ENCODE assay signal across 10 cellular contexts in the genomic region with DNA sequence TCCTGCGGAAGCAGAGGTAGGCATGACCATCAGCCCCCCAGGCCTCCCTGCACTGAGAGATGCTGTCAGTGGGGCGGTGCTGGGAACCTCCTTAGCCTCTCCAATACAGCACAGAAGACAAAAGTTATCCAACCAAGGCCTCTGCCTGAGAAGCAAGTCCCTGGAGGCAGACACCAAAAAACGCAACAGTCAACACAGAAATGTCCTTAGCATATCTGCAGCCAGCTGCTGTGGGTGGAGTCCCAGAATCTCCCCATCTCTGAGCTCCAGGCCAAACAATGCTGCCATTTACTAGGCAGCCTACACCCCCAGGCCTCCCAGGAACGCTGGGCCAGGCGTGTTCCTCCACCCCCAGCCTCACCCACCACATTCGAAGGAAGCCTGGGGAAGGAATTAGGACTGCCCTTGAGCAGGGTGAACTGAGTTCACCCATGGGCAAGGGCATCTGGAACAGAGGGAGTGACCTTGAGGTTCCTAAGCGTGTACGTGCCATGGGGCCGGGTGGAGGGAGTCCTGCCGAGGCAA. TPM values are rescaled to one million over a fixed set of nuclear protein-coding genes. Genes with fewer than 3 reads are reported as not detected.
DNase-seq lines count a peak whose midpoint lies in the region; ATAC-seq and TF ChIP-seq lines count a peak whose summit lies in the region.
"Had no signal": no experiment of that assay in that cellular context is flagged by ENCODE, and none has a peak within 500 bp of the region (broad histone marks: within the 10 kb centered on the region; RNA-seq: fewer than 3 reads in every experiment).

No MANE protein-coding gene starts in this region.

- H3K4me1 ChIP-seq in OCI-LY1 (ENCODE audit: insufficient read depth, low read length, severe bottlenecking), result peaks cover 58% of the 10 kb centered on the region
- peaks cover 0 to 37% (median 13%) of the 10 kb centered on the region in 12 donors for H3K4me1 ChIP-seq in heart left ventricle
- no peaks in the 10 kb centered on the region for H3K4me1 ChIP-seq in tibial artery

- TF ChIP-seq POLR2A in heart left ventricle (IDR thresholded peaks at IDR 0.05), result no peak

- H3K36me3 ChIP-seq in OCI-LY1 (ENCODE audit: insufficient read depth, low read length), result peaks cover 17% of the 10 kb centered on the region; the same call in 1 of the 2 replicates
- H3K36me3 ChIP-seq in heart left ventricle, result peaks cover 0 to 34% (median 0%) of the 10 kb centered on the region in 9 donors
- no peaks in the 10 kb centered on the region for H3K36me3 ChIP-seq in tibial artery

- ATAC-seq in heart left ventricle, result peak; percentile 22 to 84 (median 82)
- ATAC-seq: lower lobe of right lung had no signal

- H3K9me3 ChIP-seq in OCI-LY1 (ENCODE audit: low read length) (no peaks in the 10 kb centered on the region), heart left ventricle (no peaks in the 10 kb centered on the region), tibial artery (no peaks in the 10 kb centered on the region)
- H3K9me3 ChIP-seq: lower lobe of right lung had no signal

- no peak for TF ChIP-seq CTCF in OCI-LY1 (IDR thresholded peaks at IDR 0.05; ENCODE audit: low read length)
- TF ChIP-seq CTCF in heart left ventricle (IDR thresholded peaks at IDR 0.05), result no peak
- no peak for TF ChIP-seq CTCF in type B pancreatic cell (conservative IDR thresholded peaks at IDR 0.05)
- TF ChIP-seq CTCF in tibial artery (IDR thresholded peaks at IDR 0.05), result no peak

- H3K4me1 Mint-ChIP-seq in activated naive CD4-positive, alpha-beta T cell treated with anti-CD3 and anti-CD28 coated beads, Interleukin-2, amount 50 U/mL, for 24 hours, result peaks cover 91% of the 10 kb centered on the region
- H3K4me1 Mint-ChIP-seq in type B pancreatic cell (ENCODE audit: unreplicated experiment), result peaks cover 28% of the 10 kb centered on the region

- H3K4me3 Mint-ChIP-seq in activated naive CD4-positive, alpha-beta T cell treated with anti-CD3 and anti-CD28 coated beads, Interleukin-2, amount 50 U/mL, for 24 hours, result no peak overlapping the region
- H3K4me3 Mint-ChIP-seq in type B pancreatic cell, result no peak overlapping the region

- H2AFZ ChIP-seq in OCI-LY1 (ENCODE audit: low read length), result no peak overlapping the region

- no peaks in the 10 kb centered on the region for H3K27me3 Mint-ChIP-seq in activated naive CD4-positive, alpha-beta T cell treated with anti-CD3 and anti-CD28 coated beads, Interleukin-2, amount 50 U/mL, for 24 hours
- H3K27me3 Mint-ChIP-seq in type B pancreatic cell, result no peaks in the 10 kb centered on the region

- H3F3A ChIP-seq in OCI-LY1 (ENCODE audit: insufficient read depth, low read length), result no peaks in the 10 kb centered on the region

- H3K79me2 ChIP-seq in OCI-LY1 (ENCODE audit: insufficient read depth, low read length), result no peaks in the 10 kb centered on the region

- no peaks in the 10 kb centered on the region for H4K20me1 ChIP-seq in OCI-LY1 (ENCODE audit: insufficient read depth, low read length)

- no peak for DNase-seq in activated naive CD4-positive, alpha-beta T cell treated with Interleukin-2 at 50 U/mL for 16 hours
- DNase-seq in heart left ventricle (peak in 4 of 5 donors; percentile 50 to 67 (median 58)), type B pancreatic cell (ENCODE audit: extremely low spot score, unreplicated experiment) (no peak), GM19240 (ENCODE audit: insufficient read length, low spot score) (no peak), tibial artery (no peak)
- no peak for DNase-seq in activated CD8-positive, alpha-beta memory T cell treated with anti-CD3 and anti-CD28 coated beads for 24 hours
- DNase-seq: lower lobe of right lung; stimulated activated naive CD4-positive, alpha-beta T cell treated with Interleukin-2 at 50 U/mL for 16 hours had no signal

- no peaks in the 10 kb centered on the region for H3K36me3 Mint-ChIP-seq in activated naive CD4-positive, alpha-beta T cell treated with anti-CD3 and anti-CD28 coated beads, Interleukin-2, amount 50 U/mL, for 24 hours
- no peaks in the 10 kb centered on the region for H3K36me3 Mint-ChIP-seq in type B pancreatic cell

- H3K9ac ChIP-seq in OCI-LY1 (ENCODE audit: low read length), result no peak overlapping the region; the same call in 1 of the 2 replicates

- intact Hi-C loops in heart left ventricle (cut with DNase I) (no loop called here), tibial artery (cut with DNase I; ENCODE audit: low total_unique reads) (no loop called here)

- H3K4me3 ChIP-seq in OCI-LY1 (ENCODE audit: low read depth, low read length, poor library complexity, severe bottlenecking) (no peak overlapping the region), heart left ventricle (no peak overlapping the region), tibial artery (no peak overlapping the region)
- H3K4me3 ChIP-seq: lower lobe of right lung had no signal

- WGBS in heart left ventricle, 4 donors, result 44 to 67% (median 55%) methylated on average over 6 to 10 of the region's 10 CpGs

- peak overlapping the region; percentile 89 for H3K27ac ChIP-seq in OCI-LY1 (ENCODE audit: low read depth, low read length, poor library complexity, severe bottlenecking)
- peak overlapping the region in 9 of 12 donors; percentile 4 to 51 (median 38) for H3K27ac ChIP-seq in heart left ventricle
- no peak overlapping the region for H3K27ac ChIP-seq in tibial artery
- H3K27ac ChIP-seq: lower lobe of right lung had no signal

- no peaks in the 10 kb centered on the region for H3K27me3 ChIP-seq in OCI-LY1 (ENCODE audit: insufficient read depth, low read length)
- no peaks in the 10 kb centered on the region for H3K27me3 ChIP-seq in heart left ventricle
- no peaks in the 10 kb centered on the region for H3K27me3 ChIP-seq in tibial artery

- no peaks in the 10 kb centered on the region for H3K9me3 Mint-ChIP-seq in activated naive CD4-positive, alpha-beta T cell treated with anti-CD3 and anti-CD28 coated beads, Interleukin-2, amount 50 U/mL, for 24 hours
- peaks cover under 1% of the 10 kb centered on the region for H3K9me3 Mint-ChIP-seq in type B pancreatic cell

- peak overlapping the region; percentile 74 for H3K27ac Mint-ChIP-seq in activated naive CD4-positive, alpha-beta T cell treated with anti-CD3 and anti-CD28 coated beads, Interleukin-2, amount 50 U/mL, for 24 hours
- H3K27ac Mint-ChIP-seq in type B pancreatic cell, result peak overlapping the region; percentile 26

- H3K4me2 ChIP-seq in OCI-LY1 (ENCODE audit: low read length), result peak overlapping the region; percentile 4; the same call in 1 of the 2 replicates

- no peaks in the 10 kb centered on the region for H3K9me2 ChIP-seq in OCI-LY1 (ENCODE audit: low read depth, low read length)

RNA-seq across cellular contexts. Expression of gene STK10, which starts 43.7 kb away (rescaled TPM):
- total RNA-seq in heart left ventricle (10 to 100 TPM in 5 of 9 donors, 1 to 10 TPM in 4; 5.5 to 52.9 (median 10.3) TPM), type B pancreatic cell (ENCODE audit: low replicate concordance) (15.2 and 25.0 TPM in 2 replicates)
- 10 to 100 TPM in 1 of 2 donors, 1 to 10 TPM in 1; 5.7 to 10.2 TPM for polyA plus RNA-seq in heart left ventricle

RNA-seq across cellular contexts. Expression of gene EFCAB9, which starts 49.6 kb away (rescaled TPM):
- total RNA-seq in heart left ventricle, result not detected
- polyA plus RNA-seq in heart left ventricle, result not detected
- not detected in 2 replicates for total RNA-seq in type B pancreatic cell (ENCODE audit: low replicate concordance)
- total RNA-seq: lower lobe of right lung had no signal

Comparison
In these comparisons a context has a peak if more than half of its experiments do, and no peak if none do; other contexts are left out.
1. DNase-seq: peak in heart left ventricle (4 of 5); none in activated naive CD4-positive, alpha-beta T cell treated with Interleukin-2 at 50 U/mL for 16 hours (single experiment), type B pancreatic cell (single experiment), GM19240 (single experiment), activated CD8-positive, alpha-beta memory T cell treated with anti-CD3 and anti-CD28 coated beads for 24 hours (single experiment) and tibial artery (0 of 2).
2. H3K27ac ChIP-seq: peak in OCI-LY1 (single experiment) and heart left ventricle (9 of 12); none in tibial artery (0 of 2).